8 cellular contexts compared by ENCODE assay signal in the genomic region with DNA sequence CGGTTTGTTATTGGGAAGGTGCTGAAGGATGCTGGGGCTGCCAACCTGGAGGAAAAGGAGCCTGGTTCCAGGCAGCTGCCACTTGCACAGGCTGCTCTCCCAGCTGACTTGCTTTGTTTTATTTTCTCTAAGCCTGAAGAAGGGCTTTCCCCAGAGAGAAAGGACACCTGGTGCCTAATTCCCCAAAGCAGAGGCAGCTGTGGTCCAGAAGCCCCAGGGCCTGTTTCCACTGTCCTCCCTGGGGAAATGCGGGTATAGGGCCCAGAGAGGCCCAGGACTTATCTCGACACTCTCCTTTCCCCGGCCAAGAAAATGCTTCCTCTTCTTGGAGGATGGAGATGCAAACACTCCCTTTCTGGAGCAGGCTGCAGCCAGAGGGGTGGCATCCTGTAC. TPM values are rescaled to one million over a fixed set of nuclear protein-coding genes. Genes with fewer than 3 reads are reported as not detected.
DNase-seq lines count a peak whose midpoint lies in the region; ATAC-seq lines count a peak whose summit lies in the region.
"Had no signal": no experiment of that assay in that cellular context is flagged by ENCODE, and none has a peak within 500 bp of the region (broad histone marks: within the 10 kb centered on the region; RNA-seq: fewer than 3 reads in every experiment).

No MANE protein-coding gene starts in this region.

- no peaks in the 10 kb centered on the region for H3K27me3 ChIP-seq in skeletal muscle tissue (ENCODE audit: control insufficient read depth in 3 of 3, insufficient read depth in 3 of 3, low read length in 3 of 3)

- H3K4me1 ChIP-seq in skeletal muscle tissue (ENCODE audit: control insufficient read depth in 3 of 3, insufficient read depth in 3 of 3, low read length in 3 of 3), result peaks cover 0 to 13% (median 7%) of the 10 kb centered on the region in 3 donors

- ATAC-seq in GM19043 (IDR thresholded peaks at IDR 0.05; ENCODE audit: low read depth, unreplicated experiment), result peak; percentile 80
- peak; percentile 75 for ATAC-seq in HG02840 (IDR thresholded peaks at IDR 0.05; ENCODE audit: low FRiP score, unreplicated experiment)

- no peak overlapping the region for H3K4me3 ChIP-seq in skeletal muscle tissue (ENCODE audit: low read length in 3 of 3)

- H3K36me3 ChIP-seq in skeletal muscle tissue (ENCODE audit: control insufficient read depth in 3 of 3, insufficient read depth in 3 of 3, low read length in 3 of 3), result peaks cover 0 to 4% (median 2%) of the 10 kb centered on the region in 3 donors

- H3K27ac ChIP-seq in skeletal muscle tissue (ENCODE audit: low read depth, low read length), result peak overlapping the region; percentile 7

- H3K9me3 ChIP-seq in skeletal muscle tissue (ENCODE audit: control insufficient read depth in 3 of 3, low read length in 3 of 3), result no peaks in the 10 kb centered on the region

- peak; percentile 90 for DNase-seq in NCI-H1436 (lab: John Stamatoyannopoulos, UW)
- no peak for DNase-seq in NCI-H526 treated with DMSO at 0.1 percent for 48 hours (lab: John Stamatoyannopoulos, UW)
- no peak for DNase-seq in NCI-H1417 treated with DMSO at 0.1 percent for 48 hours (lab: John Stamatoyannopoulos, UW)
- no peak for DNase-seq in stimulated activated CD4-positive, alpha-beta T cell treated with anti-CD3 and anti-CD28 coated beads, Interleukin-4, amount 100 ng/mL, for 1 hour
- DNase-seq: activated effector memory CD4-positive, alpha-beta T cell treated with Interleukin-2 at 50 U/mL for 16 hours had no signal

- no peak overlapping the region for H3K9ac ChIP-seq in skeletal muscle tissue (ENCODE audit: low read depth in 1 of 3, low read length in 3 of 3)

RNA-seq across cellular contexts. Expression of gene INO80C, which starts 30.1 kb away (rescaled TPM):
- 4.7 TPM for total RNA-seq in skeletal muscle tissue
